Comparison of ENCODE assay signal across 8 cellular contexts in the genomic region with DNA sequence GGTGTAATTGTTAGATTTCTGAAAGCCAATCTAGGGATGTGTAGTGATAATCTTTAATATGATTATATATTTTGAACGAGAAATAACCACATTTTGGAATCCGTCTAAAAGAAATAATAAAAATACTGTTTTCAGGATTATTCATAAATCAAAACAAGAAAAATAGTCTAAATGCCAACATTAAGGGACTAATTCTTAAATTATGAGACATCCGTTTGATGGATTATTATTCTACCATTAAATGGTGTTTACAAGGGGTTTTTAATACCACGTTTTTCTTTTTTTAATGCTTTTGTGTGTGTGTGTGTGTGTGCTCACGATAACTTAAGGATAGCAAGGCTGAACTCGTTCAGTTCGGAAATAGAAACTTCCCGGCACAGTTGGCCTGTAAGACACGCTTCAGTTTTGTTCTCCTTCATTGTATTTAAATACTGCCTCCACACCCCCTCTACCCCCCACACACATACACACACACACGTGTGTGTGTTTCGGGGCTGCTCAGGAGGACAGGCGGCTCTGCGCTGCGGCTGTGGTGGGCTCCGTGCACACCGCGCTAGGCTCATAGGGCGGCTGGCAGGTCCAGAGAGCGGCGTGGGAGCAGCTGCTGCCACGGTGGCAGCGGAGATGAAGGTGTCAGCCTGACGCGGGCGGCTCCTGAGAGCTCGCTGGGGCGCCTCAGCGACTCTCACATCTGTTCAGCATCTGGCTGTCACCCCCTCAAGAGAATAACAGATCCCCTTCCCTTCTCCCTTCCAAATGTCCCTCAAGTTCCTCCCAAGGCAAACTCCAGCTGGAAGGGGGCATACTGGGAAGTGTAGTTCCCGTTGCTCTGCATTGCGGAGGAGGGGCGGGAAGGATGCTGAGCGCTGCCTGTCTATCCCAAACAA. TPM values are rescaled to one million over a fixed set of nuclear protein-coding genes. Genes with fewer than 3 reads are reported as not detected.
DNase-seq lines count a peak whose midpoint lies in the region; ATAC-seq, FAIRE-seq and TF ChIP-seq lines count a peak whose summit lies in the region.

No MANE protein-coding gene starts in this region.

- CTCF ChIA-PET in K562 (lab: Yijun Ruan, JAX; ENCODE audit: low intra/inter-chr PET ratio) = no interaction called here

- H3K79me2 ChIP-seq in K562 (ENCODE audit: control insufficient read depth, insufficient read depth, low read length) = no peaks in the 10 kb centered on the region

- in situ Hi-C loops in K562 (cut with MboI) = no loop called here

- TF ChIP-seq CTCF in K562 (IDR thresholded peaks at IDR 0.05 in 2 of 3, conservative IDR thresholded peaks at IDR 0.05 in 1 of 3; ENCODE audit: insufficient read depth in 2 of 3, low read depth in 1 of 3, low read length in 3 of 3) (no peak), omental fat pad (IDR thresholded peaks at IDR 0.05) (no peak)

- peak; percentile 42 for DNase-seq in NT2/D1 (ENCODE audit: low read depth, low spot score)
- no peak for DNase-seq in K562 (ENCODE audit: extremely low read depth in 1 of 4, low spot score in 3 of 4)
- peak; percentile 79 for DNase-seq in left kidney (ENCODE audit: low read depth, low spot score)
- DNase-seq in omental fat pad (ENCODE audit: low spot score) = no peak
- no peak for DNase-seq in activated CD4-positive, CD25-positive, alpha-beta regulatory T cell (lab: John Stamatoyannopoulos, UW)
- DNase-seq in NCI-H1048 (lab: John Stamatoyannopoulos, UW) = no peak

- no peaks in the 10 kb centered on the region for H4K20me1 ChIP-seq in K562 (replicated peaks; ENCODE audit: control insufficient read depth, insufficient read depth, low read length)

- POLR2A ChIA-PET in K562 (lab: Yijun Ruan, JAX) = interaction anchor here (0.6 kb wide), 1 partner anchor 294 kb away, joined by 3 read pairs; no protein-coding TSS in a partner anchor

- intact Hi-C loops in K562 (cut with micrococcal nuclease) = no loop called here

- TF ChIP-seq EP300 in K562 (IDR thresholded peaks at IDR 0.05; ENCODE audit: low read length) = no peak

- 5% methylated on average over 32 of the region's 32 CpGs for WGBS in K562 (ENCODE audit: insufficient coverage, low coverage, missing lambda C conversion rate)

- H3K27ac ChIP-seq in K562 (ENCODE audit: extremely low read depth, low read depth, low read length) = no peak overlapping the region
- no peak overlapping the region for H3K27ac ChIP-seq in stomach smooth muscle (ENCODE audit: low read length)

- no peak for TF ChIP-seq POLR2A in K562 (conservative IDR thresholded peaks at IDR 0.05)

- peak; percentile 63 for ATAC-seq in K562
- no peak for ATAC-seq in omental fat pad (ENCODE audit: low FRiP score)

- BruUV-seq in K562 (replicated peaks; lab: Mats Ljungman, UMichigan) = no TSS peak

- H3K9me3 ChIP-seq in ES-I3 (ENCODE audit: control insufficient read depth, insufficient read depth, low read length) (no peaks in the 10 kb centered on the region), NT2/D1 (ENCODE audit: insufficient read depth, low read length) (no peaks in the 10 kb centered on the region), K562 (replicated peaks; ENCODE audit: control insufficient read depth, insufficient read depth, low read depth, low read length) (no peaks in the 10 kb centered on the region), stomach smooth muscle (ENCODE audit: control insufficient read depth in 2 of 2, low read length in 2 of 2) (no peaks in the 10 kb centered on the region)

- H3K36me3 ChIP-seq in ES-I3 (ENCODE audit: insufficient read depth, low read length) = no peaks in the 10 kb centered on the region
- H3K36me3 ChIP-seq in NT2/D1 (ENCODE audit: insufficient read depth, insufficient read length, low read length) = no peaks in the 10 kb centered on the region
- H3K36me3 ChIP-seq in K562 (ENCODE audit: control insufficient read depth, insufficient read depth, low read length) = no peaks in the 10 kb centered on the region
- H3K36me3 ChIP-seq in stomach smooth muscle (ENCODE audit: control insufficient read depth in 2 of 2, insufficient read depth in 2 of 2, low read length in 2 of 2) = no peaks in the 10 kb centered on the region

- H3K4me2 ChIP-seq in K562 (ENCODE audit: insufficient read depth, low read length) = peak overlapping the region; percentile 35; the same call in 1 of the 2 replicates

- FAIRE-seq in K562 (lab: Jason Lieb, UNC) = no peak

- peaks cover 48% of the 10 kb centered on the region for H3K27me3 ChIP-seq in NT2/D1 (ENCODE audit: insufficient read depth, insufficient read length)
- peaks cover 17 to 23% of the 10 kb centered on the region in 2 experiments; a peak in 4 of 5 replicates for H3K27me3 ChIP-seq in K562 (ENCODE audit: control insufficient read depth in 2 of 2, insufficient read depth in 2 of 2, low read length in 2 of 2)
- H3K27me3 ChIP-seq in stomach smooth muscle (ENCODE audit: control insufficient read depth in 1 of 2, insufficient read depth in 2 of 2, low read length in 2 of 2) = peaks cover 21 to 22% of the 10 kb centered on the region in 2 donors

- H2AFZ ChIP-seq in K562 (ENCODE audit: low read depth, low read length) = peak overlapping the region; percentile 14; the same call in 1 of the 2 replicates

- H3K9me1 ChIP-seq in K562 (ENCODE audit: control insufficient read depth, insufficient read depth, low read length) = no peaks in the 10 kb centered on the region

- peak overlapping the region; percentile 59 for H3K4me3 ChIP-seq in NT2/D1 (ENCODE audit: insufficient read length, low read depth)
- no peak overlapping the region for H3K4me3 ChIP-seq in K562
- peak overlapping the region; percentile 62 to 67 for H3K4me3 ChIP-seq in stomach smooth muscle (ENCODE audit: low read length in 2 of 2)

- peak overlapping the region; percentile 50; the same call in 1 of the 2 replicates for H3K9ac ChIP-seq in ES-I3 (ENCODE audit: low read depth, low read length)
- peak overlapping the region; percentile 61 for H3K9ac ChIP-seq in NT2/D1 (ENCODE audit: insufficient read length, low read depth)
- H3K9ac ChIP-seq in K562 (ENCODE audit: insufficient read depth in 1 of 2, low read depth in 2 of 2, low read length in 2 of 2) = peak overlapping the region in 1 of 2 experiments; percentile 64; a peak in 1 of 4 replicates
- no peak overlapping the region for H3K9ac ChIP-seq in stomach smooth muscle (ENCODE audit: low read length in 2 of 2)

- H3K4me1 ChIP-seq in ES-I3 (ENCODE audit: insufficient read depth, low read length) (no peaks in the 10 kb centered on the region), NT2/D1 (ENCODE audit: insufficient read depth, insufficient read length) (no peaks in the 10 kb centered on the region), K562 (replicated peaks in 1 of 2; ENCODE audit: control insufficient read depth in 2 of 2, insufficient read depth in 2 of 2, low read length in 2 of 2) (peaks cover 0 to 6% of the 10 kb centered on the region in 2 experiments; a peak in 1 of 5 replicates), stomach smooth muscle (ENCODE audit: control insufficient read depth, insufficient read depth, low read length) (peaks cover 6% of the 10 kb centered on the region)

- no peak for TF ChIP-seq RAD21 in K562 (CRISPR knock-in tag; conservative IDR thresholded peaks at IDR 0.05 in 1 of 2, IDR thresholded peaks at IDR 0.05 in 1 of 2)

TF ChIP-seq in K562, 482 proteins besides CTCF, POLR2A, EP300 and RAD21:
- peak; percentile 75 for TF ChIP-seq ZFP36 (IDR thresholded peaks at IDR 0.05; ENCODE audit: low read depth, low read length, partially characterized antibody)
- peak; percentile 99 for TF ChIP-seq CBX2 (IDR thresholded peaks at IDR 0.05; ENCODE audit: insufficient read depth, low read length, poor library complexity, severe bottlenecking)
- peak; percentile 99 for TF ChIP-seq CBX8 (IDR thresholded peaks at IDR 0.05; ENCODE audit: borderline replicate concordance, extremely low read depth, low read depth, low read length, poor library complexity, severe bottlenecking)
- TF ChIP-seq HCFC1 (IDR thresholded peaks at IDR 0.05; ENCODE audit: low read depth, low read length) = peak; percentile 35; the same call in 1 of the 2 replicates
- TF ChIP-seq RNF2 (IDR thresholded peaks at IDR 0.05) = peak; percentile 43; the same call in 1 of the 2 replicates
- no peak for TF ChIP-seq ZNF165 (CRISPR knock-in tag; IDR thresholded peaks at IDR 0.05; ENCODE audit: borderline replicate concordance)
- TF ChIP-seq NCOA6 (IDR thresholded peaks at IDR 0.05) = no peak

RNA-seq across cellular contexts. Expression of a gene that starts 23.0 kb away (rescaled TPM):
- total RNA-seq in K562 (2011; cell fraction: chromatin; rRNA removed; ENCODE audit: low replicate concordance) = 73.2 and 102 TPM in 2 replicates
- total RNA-seq in K562 (2011; cell fraction: nucleolus; rRNA removed) = 44.5 and 49.1 TPM in 2 replicates
- 74.9 and 79.7 TPM in 2 replicates for total RNA-seq in K562 (2011; cell fraction: nucleoplasm; rRNA removed)
- total RNA-seq in K562 (2014; rRNA removed) (149 and 155 TPM in 2 replicates), K562 (2014; rRNA removed; fragmentation: Illumina TruSeq; extraction: Trizol) (214 and 231 TPM in 2 replicates), K562 (2015; rRNA removed; fragmentation: Illumina TruSeq; extraction: Trizol) (213 and 234 TPM in 2 replicates), K562 (2021) (179 and 210 TPM in 2 replicates), omental fat pad (10 to 100 TPM; 35.5 to 60.4 (median 47.3) TPM)
- polyA plus RNA-seq in K562 (2011; rRNA removed) (101 and 158 TPM in 2 replicates), K562 (2014; fragmentation: Illumina TruSeq; extraction: Trizol) (514 and 656 TPM in 2 replicates), K562 (2014; fragmentation: Nextera tagmentation; extraction: Ambion mirVana) (10 to 100 TPM; 13.2 to 24.9 TPM), K562 (2014; rRNA removed) (262 and 274 TPM in 2 replicates)
- polyA plus RNA-seq in K562 (2011; cell fraction: cytosol; rRNA removed) = 28.2 and 50.9 TPM in 2 replicates
- 25.3 and 41.5 TPM in 2 replicates for polyA plus RNA-seq in K562 (2011; cell fraction: nucleus; rRNA removed)
- polyA plus RNA-seq in K562 (2012) = 166 and 298 TPM in 2 replicates
- polyA minus RNA-seq in K562 (2011; rRNA and poly(A)+ RNA removed) = 111 and 126 TPM in 2 replicates
- polyA minus RNA-seq in K562 (2011; cell fraction: cytosol; rRNA and poly(A)+ RNA removed) = 56.1 and 63.8 TPM in 2 replicates
- 21.8 and 39.9 TPM in 2 replicates for polyA minus RNA-seq in K562 (2011; cell fraction: nucleus; rRNA and poly(A)+ RNA removed)

Comparison
In these comparisons a context has a peak if more than half of its experiments do, and no peak if none do; other contexts are left out.
1. H3K9ac ChIP-seq: peak in ES-I3 (single experiment) and NT2/D1 (single experiment); none in stomach smooth muscle (0 of 2).
2. DNase-seq: peak in NT2/D1 (single experiment) and left kidney (single experiment); none in K562 (0 of 4), omental fat pad (single experiment), activated CD4-positive, CD25-positive, alpha-beta regulatory T cell (0 of 4) and NCI-H1048 (single experiment).